In genomic region chr1:67691712-67692111, GRCh38 we compare ENCODE assay signal across 20 cellular contexts. TPM values are rescaled to one million over a fixed set of nuclear protein-coding genes. Genes with fewer than 3 reads are reported as not detected.
DNase-seq lines count a peak whose midpoint lies in the region; TF ChIP-seq lines count a peak whose summit lies in the region.
"Had no signal": no experiment of that assay in that cellular context is flagged by ENCODE, and none has a peak within 500 bp of the region (broad histone marks: within the 10 kb centered on the region; RNA-seq: fewer than 3 reads in every experiment).

No MANE protein-coding gene starts in this region.

- no peaks in the 10 kb centered on the region for H3K9me3 Mint-ChIP-seq in HFFc6
- H3K9me3 Mint-ChIP-seq: CD4-positive, CD25-positive, alpha-beta regulatory T cell; GM23338 had no signal

- no peak overlapping the region for H2AFZ ChIP-seq in SK-N-SH (ENCODE audit: low read depth)
- H2AFZ ChIP-seq in hepatocyte = no peak overlapping the region
- H2AFZ ChIP-seq: GM23338 had no signal

- TF ChIP-seq CTCF in SK-N-SH (IDR thresholded peaks at IDR 0.05) = no peak
- TF ChIP-seq CTCF in epithelial cell of esophagus (IDR thresholded peaks at IDR 0.05; ENCODE audit: insufficient read depth, low read depth, low read length, missing control alignments) = no peak
- TF ChIP-seq CTCF in hepatocyte (IDR thresholded peaks at IDR 0.05; ENCODE audit: poor library complexity) = no peak
- no peak for TF ChIP-seq CTCF in HFFc6 (IDR thresholded peaks at IDR 0.05)

- H3K27me3 Mint-ChIP-seq in HFFc6 (ENCODE audit: insufficient read depth) = peaks cover 6% of the 10 kb centered on the region; the same call in 1 of the 2 replicates
- H3K27me3 Mint-ChIP-seq: CD4-positive, CD25-positive, alpha-beta regulatory T cell had no signal

- H3K27ac Mint-ChIP-seq in HFFc6 = no peak overlapping the region
- H3K27ac Mint-ChIP-seq: GM23338 had no signal

- no peak overlapping the region for H3K4me2 ChIP-seq in SK-N-SH
- H3K4me2 ChIP-seq in hepatocyte = no peak overlapping the region
- H3K4me2 ChIP-seq: GM23338 had no signal

- H3K9me3 ChIP-seq in SK-N-SH (no peaks in the 10 kb centered on the region), hepatocyte (ENCODE audit: low read depth) (no peaks in the 10 kb centered on the region)
- H3K9me3 ChIP-seq: BE2C, Caco-2 had no signal

- H3K9me2 ChIP-seq in SK-N-SH = no peaks in the 10 kb centered on the region
- no peaks in the 10 kb centered on the region for H3K9me2 ChIP-seq in hepatocyte (replicated peaks; ENCODE audit: insufficient read depth)

- TF ChIP-seq RAD21 in SK-N-SH (IDR thresholded peaks at IDR 0.05; ENCODE audit: low read length) = no peak

- H3K4me1 ChIP-seq in SK-N-SH (ENCODE audit: control insufficient read depth in 1 of 2, insufficient read depth in 2 of 2, low read depth in 1 of 2, low read length in 1 of 2) (peaks cover 9 to 14% of the 10 kb centered on the region in 2 experiments; a peak in 3 of 4 replicates), hepatocyte (ENCODE audit: insufficient read depth) (peaks cover 11% of the 10 kb centered on the region)

- H3K27ac ChIP-seq in SK-N-SH (ENCODE audit: low read depth in 2 of 2, low read length in 1 of 2) (peak overlapping the region in 1 of 2 experiments; percentile 96; a peak in 1 of 4 replicates), hepatocyte (no peak overlapping the region)

- CTCF ChIA-PET in SK-N-SH (lab: Yijun Ruan, JAX) = interaction anchor here (1.0 to 10.1 kb wide), 7 partner anchors 9 to 159 kb away, joined by 3 to 100 read pairs (median 6); no protein-coding TSS in a partner anchor

- H3K36me3 ChIP-seq in SK-N-SH (replicated peaks in 1 of 2; ENCODE audit: control insufficient read depth in 1 of 2, insufficient read depth in 2 of 2, low read length in 1 of 2) = peaks cover 36 to 38% of the 10 kb centered on the region in 2 experiments
- no peaks in the 10 kb centered on the region for H3K36me3 ChIP-seq in hepatocyte (replicated peaks; ENCODE audit: insufficient read depth, low read depth)

- TF ChIP-seq EP300 in SK-N-SH (IDR thresholded peaks at IDR 0.05; ENCODE audit: borderline replicate concordance in 1 of 2, low read depth in 1 of 2, low read length in 1 of 2) = no peak

- H3K79me2 ChIP-seq in SK-N-SH (ENCODE audit: insufficient read depth) (peaks cover 17% of the 10 kb centered on the region), hepatocyte (peaks cover 9% of the 10 kb centered on the region)

- peaks cover 24% of the 10 kb centered on the region for H4K20me1 ChIP-seq in SK-N-SH (ENCODE audit: insufficient read depth)
- peaks cover 3% of the 10 kb centered on the region for H4K20me1 ChIP-seq in hepatocyte (ENCODE audit: insufficient read depth, poor library complexity, severe bottlenecking)

- peaks cover 25% of the 10 kb centered on the region for H3K36me3 Mint-ChIP-seq in HFFc6 (ENCODE audit: low read depth)

- H3K4me3 ChIP-seq in SK-N-SH (ENCODE audit: low read depth in 2 of 2, low read length in 1 of 2) (no peak overlapping the region), epithelial cell of esophagus (ENCODE audit: low read length) (no peak overlapping the region), hepatocyte (no peak overlapping the region)
- H3K4me3 ChIP-seq: GM12878, GM23338 had no signal

- peak; percentile 55 for DNase-seq in NCI-H510A treated with DMSO at 0.1 percent for 48 hours (lab: John Stamatoyannopoulos, UW)
- DNase-seq in NCI-H510A (lab: John Stamatoyannopoulos, UW) = no peak
- DNase-seq in LHCN-M2 (ENCODE audit: low read depth) = peak; percentile 27
- DNase-seq in SK-N-SH = no peak
- peak; percentile 37 for DNase-seq in epithelial cell of esophagus (ENCODE audit: low read depth)
- DNase-seq in T-helper 2 cell = no peak
- DNase-seq in hepatocyte (ENCODE audit: low spot score) = no peak
- DNase-seq in HFFc6 = no peak
- DNase-seq: BE2C; Caco-2; CD4-positive, CD25-positive, alpha-beta regulatory T cell; EL; KBM-7; NCI-H1105 treated with DMSO at 0.1 percent for 48 hours; NCI-H1694 treated with DMSO at 0.1 percent for 48 hours; NCI-H2171 treated with DMSO at 0.1 percent for 48 hours; NCI-H446; NCI-H748 treated with DMSO at 0.1 percent for 48 hours had no signal

- H3K4me3 Mint-ChIP-seq in HFFc6 = no peak overlapping the region
- H3K4me3 Mint-ChIP-seq: CD4-positive, CD25-positive, alpha-beta regulatory T cell; GM23338 had no signal

- no peak overlapping the region for H3K9ac ChIP-seq in SK-N-SH

- H3F3A ChIP-seq in SK-N-SH (replicated peaks; ENCODE audit: insufficient read depth) = peaks cover 56% of the 10 kb centered on the region

- peaks cover 33% of the 10 kb centered on the region for H3K4me1 Mint-ChIP-seq in HFFc6 (ENCODE audit: low read depth)

- POLR2A ChIA-PET in SK-N-SH (lab: Yijun Ruan, JAX) = no interaction called here

- no peaks in the 10 kb centered on the region for H3K27me3 ChIP-seq in SK-N-SH (ENCODE audit: insufficient read depth)
- H3K27me3 ChIP-seq in hepatocyte = no peaks in the 10 kb centered on the region
- H3K27me3 ChIP-seq: BE2C had no signal

TF ChIP-seq in SK-N-SH, 30 proteins besides CTCF, POLR2A, EP300 and RAD21:
- TF ChIP-seq POLR2AphosphoS5 (IDR thresholded peaks at IDR 0.05; ENCODE audit: low read depth, low read length) (peak; percentile 33; the same call in 1 of the 2 replicates), JUND (IDR thresholded peaks at IDR 0.05) (no peak), ZBTB33 (IDR thresholded peaks at IDR 0.05; ENCODE audit: borderline replicate concordance, low read depth) (no peak)
TF ChIP-seq in SK-N-SH: peak in this region for 1.

RNA-seq across cellular contexts. Expression of gene GADD45A, which starts 6.7 kb away (rescaled TPM):
- total RNA-seq in LHCN-M2 (2014; rRNA removed) = 112 and 133 TPM in 2 replicates
- 83.7 TPM for polyA plus RNA-seq in LHCN-M2 (2012)
- 106 and 164 TPM in 2 replicates for polyA plus RNA-seq in SK-N-SH (2012; rRNA removed)
- 138 and 141 TPM in 2 replicates for polyA plus RNA-seq in SK-N-SH (2012; cell fraction: cytosol; rRNA removed)
- polyA plus RNA-seq in SK-N-SH (2012; cell fraction: nucleus; rRNA removed) = 334 and 376 TPM in 2 replicates
- total RNA-seq in hepatocyte = 90.5 and 93.1 TPM in 2 replicates
- 175 and 178 TPM in 2 replicates for polyA plus RNA-seq in hepatocyte
- 10 to 100 TPM; 80.3 to 93.2 (median 83.8) TPM for total RNA-seq in HFFc6 (2021; fragmentation: NEBNext Ultra II Directional; extraction: Animal tissue kit (Norgen Biotek cat#: 25700))

Comparison
In these comparisons a context has a peak if more than half of its experiments do, and no peak if none do; other contexts are left out.
1. DNase-seq: peak in NCI-H510A treated with DMSO at 0.1 percent for 48 hours (single experiment), LHCN-M2 (single experiment) and epithelial cell of esophagus (single experiment); none in NCI-H510A (single experiment), SK-N-SH (single experiment), T-helper 2 cell (0 of 5), hepatocyte (single experiment) and HFFc6 (single experiment).